2 cellular contexts compared by ENCODE assay signal in the genomic region with DNA sequence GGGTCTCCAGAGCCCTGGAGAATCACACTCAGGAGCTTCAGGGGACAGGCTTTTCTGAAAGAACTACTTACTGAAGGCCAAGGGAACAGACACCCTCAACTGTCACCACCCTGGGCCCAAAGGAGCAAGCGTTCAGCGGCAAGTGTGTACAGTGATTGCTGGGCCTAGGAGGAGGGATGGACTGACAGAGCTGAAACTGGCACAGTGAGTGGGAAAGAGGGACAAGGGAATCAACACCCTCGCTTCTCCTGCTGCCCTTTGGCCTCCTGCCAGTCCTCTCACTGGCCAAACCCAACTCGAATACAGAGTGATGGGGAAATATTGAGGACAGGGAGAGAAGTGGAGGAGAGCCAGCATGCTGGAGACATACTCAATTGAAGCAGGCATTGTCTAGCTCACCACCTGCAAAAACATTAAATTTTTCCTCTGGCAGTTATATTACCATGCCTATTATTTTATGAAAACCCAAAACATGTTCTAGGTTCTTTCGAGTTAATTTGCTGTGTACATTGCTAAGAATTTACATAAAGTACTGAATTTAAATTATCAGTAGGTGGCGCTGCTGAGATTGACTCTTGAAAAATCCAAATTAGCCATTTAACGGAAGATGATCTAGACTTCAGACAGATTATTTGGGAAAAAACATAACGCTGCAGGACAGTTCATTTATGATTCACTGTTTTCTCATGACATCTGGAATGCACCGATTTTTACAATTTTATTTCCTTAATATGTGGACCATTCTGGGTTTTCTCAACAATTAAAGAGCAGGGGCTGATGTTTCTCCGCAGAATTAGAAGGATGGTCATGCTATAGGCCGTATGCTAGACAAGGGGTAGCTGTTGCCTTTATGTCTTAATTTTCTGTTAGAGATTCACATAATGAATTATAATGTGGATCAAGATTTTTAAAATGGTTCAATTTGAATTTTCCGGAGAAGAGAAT.
A peak's percentile ranks its signal among the peaks of the same experiment; 100 is the strongest.
TF ChIP-seq lines count a peak whose summit lies in the region.

No MANE protein-coding gene starts in this region.

TF ChIP-seq in IMR-90, 13 proteins besides CTCF, POLR2A, EP300 and RAD21 (continued from another document):
- no peak for TF ChIP-seq RCOR1 (IDR thresholded peaks at IDR 0.05; ENCODE audit: insufficient replicate concordance, low read length)
- peak; percentile 39 for TF ChIP-seq SMC3 (IDR thresholded peaks at IDR 0.05; ENCODE audit: low read depth, low read length)
- TF ChIP-seq MAZ (IDR thresholded peaks at IDR 0.05; ENCODE audit: borderline replicate concordance, low read depth, low read length) = no peak

TF ChIP-seq in WTC11, 78 proteins besides CTCF, POLR2A, EP300 and RAD21 (continued from another document):
- TF ChIP-seq, protein P1, sequence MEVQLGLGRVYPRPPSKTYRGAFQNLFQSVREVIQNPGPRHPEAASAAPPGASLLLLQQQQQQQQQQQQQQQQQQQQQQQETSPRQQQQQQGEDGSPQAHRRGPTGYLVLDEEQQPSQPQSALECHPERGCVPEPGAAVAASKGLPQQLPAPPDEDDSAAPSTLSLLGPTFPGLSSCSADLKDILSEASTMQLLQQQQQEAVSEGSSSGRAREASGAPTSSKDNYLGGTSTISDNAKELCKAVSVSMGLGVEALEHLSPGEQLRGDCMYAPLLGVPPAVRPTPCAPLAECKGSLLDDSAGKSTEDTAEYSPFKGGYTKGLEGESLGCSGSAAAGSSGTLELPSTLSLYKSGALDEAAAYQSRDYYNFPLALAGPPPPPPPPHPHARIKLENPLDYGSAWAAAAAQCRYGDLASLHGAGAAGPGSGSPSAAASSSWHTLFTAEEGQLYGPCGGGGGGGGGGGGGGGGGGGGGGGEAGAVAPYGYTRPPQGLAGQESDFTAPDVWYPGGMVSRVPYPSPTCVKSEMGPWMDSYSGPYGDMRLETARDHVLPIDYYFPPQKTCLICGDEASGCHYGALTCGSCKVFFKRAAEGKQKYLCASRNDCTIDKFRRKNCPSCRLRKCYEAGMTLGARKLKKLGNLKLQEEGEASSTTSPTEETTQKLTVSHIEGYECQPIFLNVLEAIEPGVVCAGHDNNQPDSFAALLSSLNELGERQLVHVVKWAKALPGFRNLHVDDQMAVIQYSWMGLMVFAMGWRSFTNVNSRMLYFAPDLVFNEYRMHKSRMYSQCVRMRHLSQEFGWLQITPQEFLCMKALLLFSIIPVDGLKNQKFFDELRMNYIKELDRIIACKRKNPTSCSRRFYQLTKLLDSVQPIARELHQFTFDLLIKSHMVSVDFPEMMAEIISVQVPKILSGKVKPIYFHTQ (CRISPR knock-in tag; IDR thresholded peaks at IDR 0.05) = no peak
- TF ChIP-seq, protein P2, sequence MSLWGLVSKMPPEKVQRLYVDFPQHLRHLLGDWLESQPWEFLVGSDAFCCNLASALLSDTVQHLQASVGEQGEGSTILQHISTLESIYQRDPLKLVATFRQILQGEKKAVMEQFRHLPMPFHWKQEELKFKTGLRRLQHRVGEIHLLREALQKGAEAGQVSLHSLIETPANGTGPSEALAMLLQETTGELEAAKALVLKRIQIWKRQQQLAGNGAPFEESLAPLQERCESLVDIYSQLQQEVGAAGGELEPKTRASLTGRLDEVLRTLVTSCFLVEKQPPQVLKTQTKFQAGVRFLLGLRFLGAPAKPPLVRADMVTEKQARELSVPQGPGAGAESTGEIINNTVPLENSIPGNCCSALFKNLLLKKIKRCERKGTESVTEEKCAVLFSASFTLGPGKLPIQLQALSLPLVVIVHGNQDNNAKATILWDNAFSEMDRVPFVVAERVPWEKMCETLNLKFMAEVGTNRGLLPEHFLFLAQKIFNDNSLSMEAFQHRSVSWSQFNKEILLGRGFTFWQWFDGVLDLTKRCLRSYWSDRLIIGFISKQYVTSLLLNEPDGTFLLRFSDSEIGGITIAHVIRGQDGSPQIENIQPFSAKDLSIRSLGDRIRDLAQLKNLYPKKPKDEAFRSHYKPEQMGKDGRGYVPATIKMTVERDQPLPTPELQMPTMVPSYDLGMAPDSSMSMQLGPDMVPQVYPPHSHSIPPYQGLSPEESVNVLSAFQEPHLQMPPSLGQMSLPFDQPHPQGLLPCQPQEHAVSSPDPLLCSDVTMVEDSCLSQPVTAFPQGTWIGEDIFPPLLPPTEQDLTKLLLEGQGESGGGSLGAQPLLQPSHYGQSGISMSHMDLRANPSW (CRISPR knock-in tag; conservative IDR thresholded peaks at IDR 0.05; ENCODE audit: low read depth) = no peak
- TF ChIP-seq NFE2L1 (CRISPR knock-in tag; IDR thresholded peaks at IDR 0.05) (no peak), NR3C1 (CRISPR knock-in tag; conservative IDR thresholded peaks at IDR 0.05; ENCODE audit: low read depth) (no peak), ZNF263 (CRISPR knock-in tag; IDR thresholded peaks at IDR 0.05; ENCODE audit: low read depth) (no peak), IRF2 (CRISPR knock-in tag; IDR thresholded peaks at IDR 0.05; ENCODE audit: borderline replicate concordance, low read depth) (no peak), ZNF423 (CRISPR knock-in tag; IDR thresholded peaks at IDR 0.05) (no peak), SP1 (CRISPR knock-in tag; conservative IDR thresholded peaks at IDR 0.05) (no peak), NR2C2 (CRISPR knock-in tag; IDR thresholded peaks at IDR 0.05) (no peak), GABPB1 (CRISPR knock-in tag; IDR thresholded peaks at IDR 0.05) (no peak), GRHL2 (CRISPR knock-in tag; IDR thresholded peaks at IDR 0.05; ENCODE audit: insufficient replicate concordance, severe bottlenecking) (no peak), ZNF121 (CRISPR knock-in tag; IDR thresholded peaks at IDR 0.05) (no peak)
- TF ChIP-seq, protein P3, sequence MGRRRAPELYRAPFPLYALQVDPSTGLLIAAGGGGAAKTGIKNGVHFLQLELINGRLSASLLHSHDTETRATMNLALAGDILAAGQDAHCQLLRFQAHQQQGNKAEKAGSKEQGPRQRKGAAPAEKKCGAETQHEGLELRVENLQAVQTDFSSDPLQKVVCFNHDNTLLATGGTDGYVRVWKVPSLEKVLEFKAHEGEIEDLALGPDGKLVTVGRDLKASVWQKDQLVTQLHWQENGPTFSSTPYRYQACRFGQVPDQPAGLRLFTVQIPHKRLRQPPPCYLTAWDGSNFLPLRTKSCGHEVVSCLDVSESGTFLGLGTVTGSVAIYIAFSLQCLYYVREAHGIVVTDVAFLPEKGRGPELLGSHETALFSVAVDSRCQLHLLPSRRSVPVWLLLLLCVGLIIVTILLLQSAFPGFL (CRISPR knock-in tag; IDR thresholded peaks at IDR 0.05; ENCODE audit: borderline replicate concordance) = no peak
- TF ChIP-seq, protein P4, sequence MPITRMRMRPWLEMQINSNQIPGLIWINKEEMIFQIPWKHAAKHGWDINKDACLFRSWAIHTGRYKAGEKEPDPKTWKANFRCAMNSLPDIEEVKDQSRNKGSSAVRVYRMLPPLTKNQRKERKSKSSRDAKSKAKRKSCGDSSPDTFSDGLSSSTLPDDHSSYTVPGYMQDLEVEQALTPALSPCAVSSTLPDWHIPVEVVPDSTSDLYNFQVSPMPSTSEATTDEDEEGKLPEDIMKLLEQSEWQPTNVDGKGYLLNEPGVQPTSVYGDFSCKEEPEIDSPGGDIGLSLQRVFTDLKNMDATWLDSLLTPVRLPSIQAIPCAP (CRISPR knock-in tag; IDR thresholded peaks at IDR 0.05) = no peak
- TF ChIP-seq, protein P5, sequence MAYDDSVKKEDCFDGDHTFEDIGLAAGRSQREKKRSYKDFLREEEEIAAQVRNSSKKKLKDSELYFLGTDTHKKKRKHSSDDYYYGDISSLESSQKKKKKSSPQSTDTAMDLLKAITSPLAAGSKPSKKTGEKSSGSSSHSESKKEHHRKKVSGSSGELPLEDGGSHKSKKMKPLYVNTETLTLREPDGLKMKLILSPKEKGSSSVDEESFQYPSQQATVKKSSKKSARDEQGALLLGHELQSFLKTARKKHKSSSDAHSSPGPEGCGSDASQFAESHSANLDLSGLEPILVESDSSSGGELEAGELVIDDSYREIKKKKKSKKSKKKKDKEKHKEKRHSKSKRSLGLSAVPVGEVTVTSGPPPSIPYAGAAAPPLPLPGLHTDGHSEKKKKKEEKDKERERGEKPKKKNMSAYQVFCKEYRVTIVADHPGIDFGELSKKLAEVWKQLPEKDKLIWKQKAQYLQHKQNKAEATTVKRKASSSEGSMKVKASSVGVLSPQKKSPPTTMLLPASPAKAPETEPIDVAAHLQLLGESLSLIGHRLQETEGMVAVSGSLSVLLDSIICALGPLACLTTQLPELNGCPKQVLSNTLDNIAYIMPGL (CRISPR knock-in tag; IDR thresholded peaks at IDR 0.05) = no peak
- TF ChIP-seq, protein P6, sequence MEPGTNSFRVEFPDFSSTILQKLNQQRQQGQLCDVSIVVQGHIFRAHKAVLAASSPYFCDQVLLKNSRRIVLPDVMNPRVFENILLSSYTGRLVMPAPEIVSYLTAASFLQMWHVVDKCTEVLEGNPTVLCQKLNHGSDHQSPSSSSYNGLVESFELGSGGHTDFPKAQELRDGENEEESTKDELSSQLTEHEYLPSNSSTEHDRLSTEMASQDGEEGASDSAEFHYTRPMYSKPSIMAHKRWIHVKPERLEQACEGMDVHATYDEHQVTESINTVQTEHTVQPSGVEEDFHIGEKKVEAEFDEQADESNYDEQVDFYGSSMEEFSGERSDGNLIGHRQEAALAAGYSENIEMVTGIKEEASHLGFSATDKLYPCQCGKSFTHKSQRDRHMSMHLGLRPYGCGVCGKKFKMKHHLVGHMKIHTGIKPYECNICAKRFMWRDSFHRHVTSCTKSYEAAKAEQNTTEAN (CRISPR knock-in tag; IDR thresholded peaks at IDR 0.05) = no peak
